Comparison of ENCODE assay signal across 8 cellular contexts in the genomic region with DNA sequence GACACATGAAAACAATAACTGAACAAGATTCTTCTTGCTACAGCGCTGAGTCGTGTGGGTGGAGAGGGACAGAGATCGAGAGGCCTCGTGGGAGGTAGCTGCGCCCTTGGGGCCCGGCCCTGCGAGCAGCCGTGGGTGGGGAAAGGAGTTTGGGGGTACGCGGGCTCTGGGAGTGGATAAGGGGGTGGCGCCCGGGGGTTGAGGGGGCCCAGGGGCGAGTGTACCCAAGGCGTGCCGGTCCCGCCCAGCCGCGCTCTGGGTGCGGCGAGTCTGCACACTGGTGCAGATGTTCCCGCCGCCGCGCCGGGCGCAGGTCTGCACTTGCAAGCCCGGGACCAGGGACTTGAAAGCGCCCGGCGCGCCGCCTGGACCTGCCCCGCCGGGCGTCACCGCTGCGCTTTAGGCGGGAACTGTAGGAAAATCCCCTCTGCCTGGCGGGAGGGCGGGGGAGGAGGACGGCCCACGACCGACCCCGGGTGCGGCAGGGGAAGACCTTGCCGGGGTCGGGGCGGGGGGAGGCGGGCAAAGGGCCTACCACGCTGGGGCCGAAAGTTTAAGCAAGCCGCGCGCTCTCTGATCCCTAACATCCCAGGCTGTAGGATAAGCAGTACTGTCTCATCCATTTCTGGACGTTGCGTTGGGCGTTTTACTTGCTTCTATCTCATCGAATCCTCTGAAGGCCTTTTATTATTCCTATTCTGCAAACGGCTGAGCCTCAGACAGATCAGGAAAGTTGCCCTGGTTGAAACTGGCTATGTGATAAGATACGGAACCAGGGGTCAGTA. TPM values are rescaled to one million over a fixed set of nuclear protein-coding genes. Genes with fewer than 3 reads are reported as not detected.
A peak's percentile ranks its signal among the peaks of the same experiment; 100 is the strongest.
DNase-seq lines count a peak whose midpoint lies in the region; ATAC-seq and TF ChIP-seq lines count a peak whose summit lies in the region.

No MANE protein-coding gene starts in this region.

- no peak for TF ChIP-seq CTCF in mucosa of descending colon (IDR thresholded peaks at IDR 0.05)
- no peak for TF ChIP-seq CTCF in type B pancreatic cell (conservative IDR thresholded peaks at IDR 0.05)

- DNase-seq in NOMO-1 treated with DMSO at 0.1 percent for 48 hours (lab: John Stamatoyannopoulos, UW; ENCODE audit: unreplicated experiment) (peak; percentile 6), NOMO-1 treated with dmso at 0.1 percent for 144 hours (lab: John Stamatoyannopoulos, UW; ENCODE audit: unreplicated experiment) (no peak), T-cell (peak in 9 of 34 experiments; percentile 4 to 42 (median 23)), mucosa of descending colon (peak; percentile 78 to 84 (median 83)), type B pancreatic cell (ENCODE audit: extremely low spot score, unreplicated experiment) (peak; percentile 77), GOT3 (lab: John Stamatoyannopoulos, UW) (no peak)
- DNase-seq in effector CD4-positive, alpha-beta T cell: peak; percentile 16

- POLR2A ChIA-PET in T-cell (lab: Charles Lee): no interaction called here

- H3K4me1 ChIP-seq in mucosa of descending colon (ENCODE audit: low read depth): peaks cover 31% of the 10 kb centered on the region

- no peak overlapping the region for H3K4me3 ChIP-seq in mucosa of descending colon

- H3K9me3 ChIP-seq in mucosa of descending colon: no peaks in the 10 kb centered on the region

- H3K36me3 Mint-ChIP-seq in T-cell (no peaks in the 10 kb centered on the region), type B pancreatic cell (no peaks in the 10 kb centered on the region)

- peak in 3 of 4 experiments; percentile 17 to 20 (median 17) for ATAC-seq in T-cell (replicated peaks in 1 of 4)
- peak; percentile 55 for ATAC-seq in mucosa of descending colon
- ATAC-seq in HG02623 (IDR thresholded peaks at IDR 0.05; ENCODE audit: unreplicated experiment): no peak

- H3K27me3 Mint-ChIP-seq in T-cell (peaks cover 23 to 54% of the 10 kb centered on the region in 2 donors), type B pancreatic cell (peaks cover 11% of the 10 kb centered on the region)

- H3K4me3 Mint-ChIP-seq in T-cell (peak overlapping the region; percentile 73 to 77 (median 77)), type B pancreatic cell (peak overlapping the region; percentile 86)

- H3K27ac Mint-ChIP-seq in T-cell (no peak overlapping the region), type B pancreatic cell (peak overlapping the region; percentile 81)

- CTCF ChIA-PET in T-cell (lab: Charles Lee): no interaction called here

- H3K36me3 ChIP-seq in mucosa of descending colon (ENCODE audit: low read depth): no peaks in the 10 kb centered on the region

- peaks cover 27 to 30% (median 28%) of the 10 kb centered on the region in 3 donors for H3K4me1 Mint-ChIP-seq in T-cell
- peaks cover 27% of the 10 kb centered on the region for H3K4me1 Mint-ChIP-seq in type B pancreatic cell (ENCODE audit: unreplicated experiment)

- intact Hi-C loops in mucosa of descending colon (cut with DNase I, micrococcal nuclease): no loop called here

- H3K9me3 Mint-ChIP-seq in T-cell (no peaks in the 10 kb centered on the region), type B pancreatic cell (no peaks in the 10 kb centered on the region)

RNA-seq across cellular contexts. Expression of a gene that starts 1.4 kb away (rescaled TPM):
- total RNA-seq in T-cell (under 1 TPM in 3 of 5 donors, not detected in 2; 0.20 to 0.25 (median 0.20) TPM), mucosa of descending colon (10 to 100 TPM; 18.3 to 35.1 (median 28.6) TPM), type B pancreatic cell (ENCODE audit: low replicate concordance) (26.2 and 29.1 TPM in 2 replicates)

RNA-seq across cellular contexts. Expression of a gene that starts 9.8 kb away (rescaled TPM):
- total RNA-seq in T-cell: not detected
- under 1 TPM in 1 of 3 donors, not detected in 2; 0.41 TPM for total RNA-seq in mucosa of descending colon
- total RNA-seq in type B pancreatic cell (ENCODE audit: low replicate concordance): 0.63 TPM in 1 of 2 replicates, not detected in the other

Comparison
In these comparisons a context has a peak if more than half of its experiments do, and no peak if none do; other contexts are left out.
1. DNase-seq: peak in NOMO-1 treated with DMSO at 0.1 percent for 48 hours (single experiment), effector CD4-positive, alpha-beta T cell (single experiment), mucosa of descending colon (3 of 3) and type B pancreatic cell (single experiment); none in NOMO-1 treated with dmso at 0.1 percent for 144 hours (single experiment) and GOT3 (single experiment).
2. RNA of a gene that starts 1.4 kb away (total RNA-seq): 18.3 to 35.1 TPM in mucosa of descending colon and 26.2 to 29.1 TPM in type B pancreatic cell; 0.20 to 0.25 TPM in T-cell; every median in the first group is over 10 times any median in the second.